13 cellular contexts compared by ENCODE assay signal in genomic region chr3:23519548-23520208, GRCh38.
DNase-seq lines count a peak whose midpoint lies in the region; ATAC-seq and FAIRE-seq lines count a peak whose summit lies in the region.
"Had no signal": no experiment of that assay in that cellular context is flagged by ENCODE, and none has a peak within 500 bp of the region (broad histone marks: within the 10 kb centered on the region; RNA-seq: fewer than 3 reads in every experiment).

No MANE protein-coding gene starts in this region.

- DNase-seq in RCC 7860 (ENCODE audit: low spot score) (no peak), AML-193 (lab: John Stamatoyannopoulos, UW) (no peak), iPS-NIHi7 (ENCODE audit: extremely low spot score) (no peak)
- DNase-seq in activated CD4-positive, alpha-beta T cell treated with anti-CD3 and anti-CD28 coated beads, Interleukin-2, amount 50 U/mL, for 4 hours = no peak
- DNase-seq: naive thymus-derived CD4-positive, alpha-beta T cell; NCI-H510A; T1000; upper lobe of right lung had no signal

- FAIRE-seq in RCC 7860 (lab: Jason Lieb, UNC) = peak; percentile 69
- FAIRE-seq: keratinocyte had no signal

- ATAC-seq in GM18502 (IDR thresholded peaks at IDR 0.05; ENCODE audit: poor library complexity, unreplicated experiment) (peak; percentile 82), GM21381 (IDR thresholded peaks at IDR 0.05; ENCODE audit: unreplicated experiment) (peak; percentile 85), HG02981 (IDR thresholded peaks at IDR 0.05; ENCODE audit: unreplicated experiment) (peak; percentile 77), HG03045 (IDR thresholded peaks at IDR 0.05; ENCODE audit: unreplicated experiment) (no peak)
- ATAC-seq: naive thymus-derived CD4-positive, alpha-beta T cell; upper lobe of right lung had no signal
